16 cellular contexts compared by ENCODE assay signal in the genomic region with DNA sequence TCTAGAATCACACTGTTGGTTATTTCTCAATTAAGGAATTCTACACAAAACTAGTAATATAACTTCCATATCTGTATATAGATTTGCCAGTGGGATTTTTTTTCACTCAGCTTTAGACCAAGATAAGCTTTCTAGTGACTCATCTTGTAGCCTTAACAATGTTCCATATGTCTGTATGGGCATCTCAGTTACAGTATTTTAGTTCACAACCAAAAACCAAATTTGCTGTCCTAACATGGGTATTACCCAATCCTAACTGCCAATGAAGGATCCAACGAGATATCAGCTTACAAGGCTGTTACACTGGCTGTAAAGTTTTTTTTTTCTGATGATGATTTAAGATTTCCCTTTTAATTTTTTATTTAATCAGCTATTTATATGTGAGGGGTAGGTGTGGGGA. TPM values are rescaled to one million over a fixed set of nuclear protein-coding genes. Genes with fewer than 3 reads are reported as not detected.
DNase-seq lines count a peak whose midpoint lies in the region; ATAC-seq, FAIRE-seq and TF ChIP-seq lines count a peak whose summit lies in the region.
"Had no signal": no experiment of that assay in that cellular context is flagged by ENCODE, and none has a peak within 500 bp of the region (broad histone marks: within the 10 kb centered on the region; RNA-seq: fewer than 3 reads in every experiment).

No MANE protein-coding gene starts in this region.

- no peaks in the 10 kb centered on the region for H3K36me3 ChIP-seq in K562 (ENCODE audit: control insufficient read depth, insufficient read depth, low read length)

- POLR2A ChIA-PET in K562 (lab: Yijun Ruan, JAX) = interaction anchor here (2.1 kb wide), 1 partner anchor 11 kb away, joined by 5 read pairs; no protein-coding TSS in a partner anchor

- H3K9ac ChIP-seq in K562 (ENCODE audit: insufficient read depth in 1 of 2, low read depth in 2 of 2, low read length in 2 of 2) = no peak overlapping the region

- H4K20me1 ChIP-seq in K562 (replicated peaks; ENCODE audit: control insufficient read depth, insufficient read depth, low read length) = no peaks in the 10 kb centered on the region

- no peak for FAIRE-seq in K562 (lab: Jason Lieb, UNC)

- no peak for ATAC-seq in K562
- ATAC-seq in GM21390 (IDR thresholded peaks at IDR 0.05; ENCODE audit: unreplicated experiment) = no peak
- ATAC-seq in GM19035 (IDR thresholded peaks at IDR 0.05; ENCODE audit: unreplicated experiment) = no peak
- ATAC-seq: HCT116 had no signal

- peak; percentile 32 for DNase-seq in ELR (ENCODE audit: low read depth)
- peak; percentile 27 for DNase-seq in NB4 (ENCODE audit: low read depth)
- no peak for DNase-seq in K562 (ENCODE audit: extremely low read depth in 1 of 4, low spot score in 3 of 4)
- DNase-seq in fibroblast of the aortic adventitia (ENCODE audit: low read depth) = peak; percentile 65
- no peak for DNase-seq in NCI-H2081 (lab: John Stamatoyannopoulos, UW)
- no peak for DNase-seq in caudate nucleus (lab: John Stamatoyannopoulos, UW)
- DNase-seq: Calu3; CD4-positive, alpha-beta memory T cell; KBM-7; NCI-H1105 treated with DMSO at 0.1 percent for 48 hours; NCI-H1694 treated with DMSO at 0.1 percent for 48 hours; NCI-H446 treated with DMSO at 0.1 percent for 48 hours; PC-9 had no signal

- intact Hi-C loops in K562 (cut with micrococcal nuclease) = no loop called here

- no peaks in the 10 kb centered on the region for H3K27me3 ChIP-seq in K562 (ENCODE audit: control insufficient read depth in 2 of 2, insufficient read depth in 2 of 2, low read length in 2 of 2)

- TF ChIP-seq RAD21 in K562 (CRISPR knock-in tag; conservative IDR thresholded peaks at IDR 0.05 in 1 of 2, IDR thresholded peaks at IDR 0.05 in 1 of 2) = no peak

- in situ Hi-C loops in K562 (cut with MboI) = no loop called here

- TF ChIP-seq CTCF in NB4 (IDR thresholded peaks at IDR 0.05; ENCODE audit: low read depth, low read length) (no peak), K562 (IDR thresholded peaks at IDR 0.05 in 2 of 3, conservative IDR thresholded peaks at IDR 0.05 in 1 of 3; ENCODE audit: insufficient read depth in 2 of 3, low read depth in 1 of 3, low read length in 3 of 3) (no peak), fibroblast of the aortic adventitia (IDR thresholded peaks at IDR 0.05; ENCODE audit: insufficient read depth, low read length) (no peak)

- H2AFZ ChIP-seq in K562 (ENCODE audit: low read depth, low read length) = no peak overlapping the region
- H2AFZ ChIP-seq: PC-9 had no signal

- no TSS peak for BruUV-seq in K562 (replicated peaks; lab: Mats Ljungman, UMichigan)

- H3K4me3 ChIP-seq in NB4 (ENCODE audit: low read depth, low read length) (no peak overlapping the region), K562 (no peak overlapping the region), fibroblast of the aortic adventitia (ENCODE audit: low read depth, low read length) (no peak overlapping the region)
- H3K4me3 ChIP-seq: PC-9 had no signal

- no peaks in the 10 kb centered on the region for H3K9me1 ChIP-seq in K562 (ENCODE audit: control insufficient read depth, insufficient read depth, low read length)

- no peak overlapping the region for H3K27ac ChIP-seq in K562 (ENCODE audit: extremely low read depth, low read depth, low read length)
- no peak overlapping the region for H3K27ac ChIP-seq in caudate nucleus (ENCODE audit: low read depth, low read length)
- H3K27ac ChIP-seq: PC-9 had no signal

- H3K4me2 ChIP-seq in K562 (ENCODE audit: insufficient read depth, low read length) = no peak overlapping the region
- H3K4me2 ChIP-seq: PC-9 had no signal

- H3K4me1 ChIP-seq in K562 (replicated peaks in 1 of 2; ENCODE audit: control insufficient read depth in 2 of 2, insufficient read depth in 2 of 2, low read length in 2 of 2) = no peaks in the 10 kb centered on the region

- no peak for TF ChIP-seq POLR2A in NB4 (IDR thresholded peaks at IDR 0.05; ENCODE audit: extremely low read depth, insufficient read length)
- no peak for TF ChIP-seq POLR2A in K562 (conservative IDR thresholded peaks at IDR 0.05)

- WGBS in K562 (ENCODE audit: insufficient coverage, low coverage, missing lambda C conversion rate) = 0% methylated on average over 1 of the region's 1 CpG

- no peaks in the 10 kb centered on the region for H3K79me2 ChIP-seq in K562 (ENCODE audit: control insufficient read depth, insufficient read depth, low read length)

- H3K9me3 ChIP-seq in K562 (replicated peaks; ENCODE audit: control insufficient read depth, insufficient read depth, low read depth, low read length) = no peaks in the 10 kb centered on the region

- CTCF ChIA-PET in K562 (lab: Yijun Ruan, JAX; ENCODE audit: low intra/inter-chr PET ratio) = no interaction called here

- no peak for TF ChIP-seq EP300 in K562 (IDR thresholded peaks at IDR 0.05; ENCODE audit: low read length)

TF ChIP-seq in K562, 482 proteins besides CTCF, POLR2A, EP300 and RAD21:
- TF ChIP-seq FOSL1 (tag; conservative IDR thresholded peaks at IDR 0.05) (peak; percentile 79), DMBX1 (CRISPR knock-in tag; IDR thresholded peaks at IDR 0.05; ENCODE audit: borderline replicate concordance) (no peak)

RNA-seq across cellular contexts. Expression of gene KRR1, which starts 31.5 kb away (rescaled TPM):
- 24.4 and 92.6 TPM in 2 replicates for total RNA-seq in K562 (2011; cell fraction: chromatin; rRNA removed; ENCODE audit: low replicate concordance)
- 10.7 and 11.7 TPM in 2 replicates for total RNA-seq in K562 (2011; cell fraction: nucleolus; rRNA removed)
- 25.4 and 28.2 TPM in 2 replicates for total RNA-seq in K562 (2011; cell fraction: nucleoplasm; rRNA removed)
- total RNA-seq in K562 (2014; rRNA removed) (32.8 and 42.6 TPM in 2 replicates), K562 (2014; rRNA removed; fragmentation: Illumina TruSeq; extraction: Trizol) (102 and 131 TPM in 2 replicates), K562 (2015; rRNA removed; fragmentation: Illumina TruSeq; extraction: Trizol) (84.6 and 91.0 TPM in 2 replicates), K562 (2021) (61.0 and 67.6 TPM in 2 replicates), fibroblast of the aortic adventitia (ENCODE audit: low replicate concordance) (27.0 and 71.4 TPM in 2 replicates)
- polyA plus RNA-seq in K562 (2011; rRNA removed) (43.8 and 60.7 TPM in 2 replicates), K562 (2014; fragmentation: Illumina TruSeq; extraction: Trizol) (53.8 and 56.5 TPM in 2 replicates), K562 (2014; fragmentation: Nextera tagmentation; extraction: Ambion mirVana) (10 to 100 TPM; 49.9 to 68.5 TPM), K562 (2014; rRNA removed) (46.1 and 69.0 TPM in 2 replicates)
- 3.3 and 9.8 TPM in 2 replicates for polyA plus RNA-seq in K562 (2011; cell fraction: cytosol; rRNA removed)
- polyA plus RNA-seq in K562 (2011; cell fraction: nucleus; rRNA removed) = 15.2 and 33.1 TPM in 2 replicates
- polyA plus RNA-seq in K562 (2012) = 26.8 and 39.2 TPM in 2 replicates
- polyA minus RNA-seq in K562 (2011; rRNA and poly(A)+ RNA removed) = 77.0 and 102 TPM in 2 replicates
- polyA minus RNA-seq in K562 (2011; cell fraction: cytosol; rRNA and poly(A)+ RNA removed) = 11.3 and 14.9 TPM in 2 replicates
- 37.3 and 97.9 TPM in 2 replicates for polyA minus RNA-seq in K562 (2011; cell fraction: nucleus; rRNA and poly(A)+ RNA removed)

Comparison
In these comparisons a context has a peak if more than half of its experiments do, and no peak if none do; other contexts are left out.
1. DNase-seq: peak in ELR (single experiment), NB4 (single experiment) and fibroblast of the aortic adventitia (single experiment); none in K562 (0 of 4), NCI-H2081 (0 of 2) and caudate nucleus (0 of 61).